Comparison of ENCODE assay signal across 1 cellular context in genomic region chr2:181812106-181812745, GRCh38.
A peak's percentile ranks its signal among the peaks of the same experiment; 100 is the strongest.
TF ChIP-seq lines count a peak whose summit lies in the region.

No MANE protein-coding gene starts in this region.

TF ChIP-seq in HCT116, 20 proteins besides CTCF, POLR2A, EP300 and RAD21 (continued from another document):
- TF ChIP-seq, protein P1, sequence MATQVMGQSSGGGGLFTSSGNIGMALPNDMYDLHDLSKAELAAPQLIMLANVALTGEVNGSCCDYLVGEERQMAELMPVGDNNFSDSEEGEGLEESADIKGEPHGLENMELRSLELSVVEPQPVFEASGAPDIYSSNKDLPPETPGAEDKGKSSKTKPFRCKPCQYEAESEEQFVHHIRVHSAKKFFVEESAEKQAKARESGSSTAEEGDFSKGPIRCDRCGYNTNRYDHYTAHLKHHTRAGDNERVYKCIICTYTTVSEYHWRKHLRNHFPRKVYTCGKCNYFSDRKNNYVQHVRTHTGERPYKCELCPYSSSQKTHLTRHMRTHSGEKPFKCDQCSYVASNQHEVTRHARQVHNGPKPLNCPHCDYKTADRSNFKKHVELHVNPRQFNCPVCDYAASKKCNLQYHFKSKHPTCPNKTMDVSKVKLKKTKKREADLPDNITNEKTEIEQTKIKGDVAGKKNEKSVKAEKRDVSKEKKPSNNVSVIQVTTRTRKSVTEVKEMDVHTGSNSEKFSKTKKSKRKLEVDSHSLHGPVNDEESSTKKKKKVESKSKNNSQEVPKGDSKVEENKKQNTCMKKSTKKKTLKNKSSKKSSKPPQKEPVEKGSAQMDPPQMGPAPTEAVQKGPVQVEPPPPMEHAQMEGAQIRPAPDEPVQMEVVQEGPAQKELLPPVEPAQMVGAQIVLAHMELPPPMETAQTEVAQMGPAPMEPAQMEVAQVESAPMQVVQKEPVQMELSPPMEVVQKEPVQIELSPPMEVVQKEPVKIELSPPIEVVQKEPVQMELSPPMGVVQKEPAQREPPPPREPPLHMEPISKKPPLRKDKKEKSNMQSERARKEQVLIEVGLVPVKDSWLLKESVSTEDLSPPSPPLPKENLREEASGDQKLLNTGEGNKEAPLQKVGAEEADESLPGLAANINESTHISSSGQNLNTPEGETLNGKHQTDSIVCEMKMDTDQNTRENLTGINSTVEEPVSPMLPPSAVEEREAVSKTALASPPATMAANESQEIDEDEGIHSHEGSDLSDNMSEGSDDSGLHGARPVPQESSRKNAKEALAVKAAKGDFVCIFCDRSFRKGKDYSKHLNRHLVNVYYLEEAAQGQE (IDR thresholded peaks at IDR 0.05; ENCODE audit: low read depth) = no peak
- TF ChIP-seq MAX (IDR thresholded peaks at IDR 0.05) (peak; percentile 27; the same call in 1 of the 2 replicates), POLR2AphosphoS5 (IDR thresholded peaks at IDR 0.05; ENCODE audit: low read depth, low read length) (no peak; the same call in 1 of the 2 replicates), TCF7L2 (IDR thresholded peaks at IDR 0.05; ENCODE audit: borderline replicate concordance, extremely low read depth, insufficient read depth, insufficient read length) (peak; percentile 39)
